1 cellular context compared by ENCODE assay signal in the genomic region with DNA sequence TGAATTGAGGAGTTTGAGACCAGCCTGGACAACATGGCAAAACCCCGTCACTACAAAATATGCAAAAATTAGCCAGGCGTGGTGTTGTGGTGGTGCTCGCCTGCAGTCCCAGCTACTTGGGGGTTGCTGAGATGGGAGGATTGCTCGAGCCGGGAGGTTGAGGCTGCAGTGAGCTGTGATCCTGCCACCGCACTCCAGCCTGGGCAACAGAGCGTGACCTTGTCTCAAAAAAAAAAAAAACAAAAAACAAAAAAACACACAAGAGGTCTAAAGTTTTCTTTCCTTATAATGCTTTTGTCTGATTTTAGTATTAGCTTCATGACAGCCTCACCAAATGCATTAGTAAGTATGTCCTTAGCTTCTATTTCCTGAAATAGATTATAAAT.
TF ChIP-seq lines count a peak whose summit lies in the region.

No MANE protein-coding gene starts in this region.

TF ChIP-seq in HepG2, 621 proteins besides CTCF, POLR2A, EP300 and RAD21:
- no peak for TF ChIP-seq ZNF232 (CRISPR knock-in tag; IDR thresholded peaks at IDR 0.05; ENCODE audit: borderline replicate concordance)
- TF ChIP-seq, protein P1, sequence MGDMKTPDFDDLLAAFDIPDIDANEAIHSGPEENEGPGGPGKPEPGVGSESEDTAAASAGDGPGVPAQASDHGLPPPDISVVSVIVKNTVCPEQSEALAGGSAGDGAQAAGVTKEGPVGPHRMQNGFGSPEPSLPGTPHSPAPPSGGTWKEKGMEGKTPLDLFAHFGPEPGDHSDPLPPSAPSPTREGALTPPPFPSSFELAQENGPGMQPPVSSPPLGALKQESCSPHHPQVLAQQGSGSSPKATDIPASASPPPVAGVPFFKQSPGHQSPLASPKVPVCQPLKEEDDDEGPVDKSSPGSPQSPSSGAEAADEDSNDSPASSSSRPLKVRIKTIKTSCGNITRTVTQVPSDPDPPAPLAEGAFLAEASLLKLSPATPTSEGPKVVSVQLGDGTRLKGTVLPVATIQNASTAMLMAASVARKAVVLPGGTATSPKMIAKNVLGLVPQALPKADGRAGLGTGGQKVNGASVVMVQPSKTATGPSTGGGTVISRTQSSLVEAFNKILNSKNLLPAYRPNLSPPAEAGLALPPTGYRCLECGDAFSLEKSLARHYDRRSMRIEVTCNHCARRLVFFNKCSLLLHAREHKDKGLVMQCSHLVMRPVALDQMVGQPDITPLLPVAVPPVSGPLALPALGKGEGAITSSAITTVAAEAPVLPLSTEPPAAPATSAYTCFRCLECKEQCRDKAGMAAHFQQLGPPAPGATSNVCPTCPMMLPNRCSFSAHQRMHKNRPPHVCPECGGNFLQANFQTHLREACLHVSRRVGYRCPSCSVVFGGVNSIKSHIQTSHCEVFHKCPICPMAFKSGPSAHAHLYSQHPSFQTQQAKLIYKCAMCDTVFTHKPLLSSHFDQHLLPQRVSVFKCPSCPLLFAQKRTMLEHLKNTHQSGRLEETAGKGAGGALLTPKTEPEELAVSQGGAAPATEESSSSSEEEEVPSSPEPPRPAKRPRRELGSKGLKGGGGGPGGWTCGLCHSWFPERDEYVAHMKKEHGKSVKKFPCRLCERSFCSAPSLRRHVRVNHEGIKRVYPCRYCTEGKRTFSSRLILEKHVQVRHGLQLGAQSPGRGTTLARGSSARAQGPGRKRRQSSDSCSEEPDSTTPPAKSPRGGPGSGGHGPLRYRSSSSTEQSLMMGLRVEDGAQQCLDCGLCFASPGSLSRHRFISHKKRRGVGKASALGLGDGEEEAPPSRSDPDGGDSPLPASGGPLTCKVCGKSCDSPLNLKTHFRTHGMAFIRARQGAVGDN (CRISPR knock-in tag; IDR thresholded peaks at IDR 0.05) = 0 out of 2 replicates have a peak, but pooled peaks have one; percentile 20
